Comparison of ENCODE assay signal across 15 cellular contexts in genomic region chr9:12874395-12874794, GRCh38.
DNase-seq lines count a peak whose midpoint lies in the region; ATAC-seq, FAIRE-seq and TF ChIP-seq lines count a peak whose summit lies in the region.
"Had no signal": no experiment of that assay in that cellular context is flagged by ENCODE, and none has a peak within 500 bp of the region (broad histone marks: within the 10 kb centered on the region; RNA-seq: fewer than 3 reads in every experiment).

No MANE protein-coding gene starts in this region.

- H3K27ac ChIP-seq in GM23248 = no peak overlapping the region
- no peak overlapping the region for H3K27ac ChIP-seq in foreskin keratinocyte
- H3K27ac ChIP-seq: A549 had no signal

- DNase-seq in GM23248 = no peak
- peak; percentile 23 for DNase-seq in NCI-H1105 (lab: John Stamatoyannopoulos, UW)
- peak; percentile 60 for DNase-seq in bronchial epithelial cell (ENCODE audit: low read depth)
- peak in 1 of 2 donors; percentile 58 for DNase-seq in foreskin keratinocyte
- DNase-seq in stimulated activated naive CD8-positive, alpha-beta T cell treated with anti-CD3 and anti-CD28 coated beads, Interleukin-15, amount 100 ng/mL, for 72 hours = no peak
- DNase-seq: CD8-positive, alpha-beta memory T cell; DMS79; H9 had no signal

- peak; percentile 20 for ATAC-seq in foreskin keratinocyte
- ATAC-seq in stimulated activated naive CD8-positive, alpha-beta T cell treated with anti-CD3 and anti-CD28 coated beads, Interleukin-15, amount 100 ng/mL, for 72 hours = no peak
- no peak for ATAC-seq in HG02588 (IDR thresholded peaks at IDR 0.05; ENCODE audit: unreplicated experiment)
- ATAC-seq: A549, GM12878, GM23338, HepG2 had no signal

- H3F3A ChIP-seq in GM23248 (ENCODE audit: insufficient read depth) = peaks cover 11% of the 10 kb centered on the region; the same call in 1 of the 2 replicates

- peaks cover 2 to 15% of the 10 kb centered on the region in 2 donors for H3K9me3 Mint-ChIP-seq in stimulated activated naive CD8-positive, alpha-beta T cell treated with anti-CD3 and anti-CD28 coated beads, Interleukin-15, amount 100 ng/mL, for 72 hours
- H3K9me3 Mint-ChIP-seq: GM23338, H9 had no signal

- no peaks in the 10 kb centered on the region for H4K20me1 ChIP-seq in GM23248 (ENCODE audit: insufficient read depth)

- no peaks in the 10 kb centered on the region for H3K79me2 ChIP-seq in GM23248 (ENCODE audit: insufficient read depth)

- no peak overlapping the region for H3K4me2 ChIP-seq in GM23248 (ENCODE audit: unreplicated experiment)
- H3K4me2 ChIP-seq: A549, GM23338 had no signal

- peak overlapping the region in 1 of 2 donors; percentile 40 for H3K27ac Mint-ChIP-seq in stimulated activated naive CD8-positive, alpha-beta T cell treated with anti-CD3 and anti-CD28 coated beads, Interleukin-15, amount 100 ng/mL, for 72 hours
- H3K27ac Mint-ChIP-seq: CD8-positive, alpha-beta memory T cell; GM23338; H9 had no signal

- no peak overlapping the region for H3K4me3 ChIP-seq in GM23248
- H3K4me3 ChIP-seq in bronchial epithelial cell (ENCODE audit: low read depth, low read length) = no peak overlapping the region
- H3K4me3 ChIP-seq: A549, GM12878, GM23338 had no signal

- peak overlapping the region; percentile 11; the same call in 1 of the 2 replicates for H2AFZ ChIP-seq in GM23248
- H2AFZ ChIP-seq: GM23338 had no signal

- H3K36me3 ChIP-seq in GM23248 (ENCODE audit: low read depth) = no peaks in the 10 kb centered on the region
- H3K36me3 ChIP-seq in bronchial epithelial cell (ENCODE audit: control insufficient read depth, insufficient read depth, low read length) = no peaks in the 10 kb centered on the region

- no peak overlapping the region for H3K9ac ChIP-seq in GM23248

- WGBS in GM23248 (ENCODE audit: low coverage in 1 of 2, low lambda C conversion rate in 2 of 2, missing lambda C conversion rate in 2 of 2), 2 experiments = 26 to 32% methylated on average over 3 of the region's 3 CpGs

- TF ChIP-seq CTCF in bronchial epithelial cell (IDR thresholded peaks at IDR 0.05; ENCODE audit: insufficient read depth, low read length, severe bottlenecking) = no peak
- TF ChIP-seq CTCF in foreskin keratinocyte (conservative IDR thresholded peaks at IDR 0.05) = no peak

- no peaks in the 10 kb centered on the region for H3K4me1 Mint-ChIP-seq in stimulated activated naive CD8-positive, alpha-beta T cell treated with anti-CD3 and anti-CD28 coated beads, Interleukin-15, amount 100 ng/mL, for 72 hours
- H3K4me1 Mint-ChIP-seq: CD8-positive, alpha-beta memory T cell; GM23338 had no signal

- H3K27me3 Mint-ChIP-seq in stimulated activated naive CD8-positive, alpha-beta T cell treated with anti-CD3 and anti-CD28 coated beads, Interleukin-15, amount 100 ng/mL, for 72 hours = no peaks in the 10 kb centered on the region
- H3K27me3 Mint-ChIP-seq: CD8-positive, alpha-beta memory T cell had no signal

- no peak overlapping the region for H3K4me3 Mint-ChIP-seq in stimulated activated naive CD8-positive, alpha-beta T cell treated with anti-CD3 and anti-CD28 coated beads, Interleukin-15, amount 100 ng/mL, for 72 hours
- H3K4me3 Mint-ChIP-seq: CD8-positive, alpha-beta memory T cell; GM23338; H9 had no signal

- peaks cover 16% of the 10 kb centered on the region for H3K4me1 ChIP-seq in GM23248 (ENCODE audit: insufficient read depth)
- peaks cover 9% of the 10 kb centered on the region for H3K4me1 ChIP-seq in foreskin keratinocyte

- no peaks in the 10 kb centered on the region for H3K9me3 ChIP-seq in GM23248 (ENCODE audit: low read depth)
- H3K9me3 ChIP-seq: A549 had no signal

- no peaks in the 10 kb centered on the region for H3K9me2 ChIP-seq in GM23248 (ENCODE audit: insufficient read depth)

- in situ Hi-C loops in GM23248 (cut with MboI) = no loop called here

- no peaks in the 10 kb centered on the region for H3K27me3 ChIP-seq in GM23248 (replicated peaks; ENCODE audit: insufficient read depth)
- H3K27me3 ChIP-seq in bronchial epithelial cell (ENCODE audit: control insufficient read depth, insufficient read depth, low read length) = no peaks in the 10 kb centered on the region
- H3K27me3 ChIP-seq in foreskin keratinocyte = no peaks in the 10 kb centered on the region

- no peak for FAIRE-seq in bronchial epithelial cell (lab: Jason Lieb, UNC)
- FAIRE-seq: A549, GM12878, GM18507, HepG2, HTR-8/SVneo had no signal

Comparison
In these comparisons a context has a peak if more than half of its experiments do, and no peak if none do; other contexts are left out.
1. DNase-seq: peak in NCI-H1105 (single experiment) and bronchial epithelial cell (single experiment); none in GM23248 (single experiment) and stimulated activated naive CD8-positive, alpha-beta T cell treated with anti-CD3 and anti-CD28 coated beads, Interleukin-15, amount 100 ng/mL, for 72 hours (0 of 2).